In genomic region chr17:31562447-31562846, GRCh38 we compare ENCODE assay signal across 14 cellular contexts.
A peak's percentile ranks its signal among the peaks of the same experiment; 100 is the strongest.
DNase-seq lines count a peak whose midpoint lies in the region; ATAC-seq, FAIRE-seq and TF ChIP-seq lines count a peak whose summit lies in the region.
"Had no signal": no experiment of that assay in that cellular context is flagged by ENCODE, and none has a peak within 500 bp of the region (broad histone marks: within the 10 kb centered on the region; RNA-seq: fewer than 3 reads in every experiment).

No MANE protein-coding gene starts in this region.

- ATAC-seq in HG03097 (IDR thresholded peaks at IDR 0.05; ENCODE audit: low FRiP score, unreplicated experiment) (no peak), T-cell (replicated peaks in 1 of 4) (no peak)
- ATAC-seq: natural killer cell had no signal

- FAIRE-seq in endothelial cell of umbilical vein (lab: Jason Lieb, UNC) = no peak

- POLR2A ChIA-PET in AG04450 (lab: Yijun Ruan, JAX) (no interaction called here), endothelial cell of umbilical vein (lab: Charles Lee) (interaction anchor here (1.8 to 2.4 kb wide), 2 partner anchors 18 to 160 kb away, joined by 5 to 8 read pairs; no protein-coding TSS in a partner anchor), T-cell (lab: Charles Lee) (no interaction called here)

- H3K9me1 ChIP-seq in endothelial cell of umbilical vein (replicated peaks; ENCODE audit: control insufficient read depth, extremely low read depth, insufficient read depth, low read length) = no peaks in the 10 kb centered on the region

- H3K9me3 ChIP-seq in AG04450 (ENCODE audit: control insufficient read depth, insufficient read depth, low read length) (peaks cover 10% of the 10 kb centered on the region; the same call in 1 of the 2 replicates), OCI-LY3 (ENCODE audit: insufficient read depth, low read length) (no peaks in the 10 kb centered on the region), endothelial cell of umbilical vein (replicated peaks; ENCODE audit: control insufficient read depth, insufficient read depth, low read length) (no peaks in the 10 kb centered on the region), osteoblast (ENCODE audit: low read depth, low read length) (no peaks in the 10 kb centered on the region)

- dilution Hi-C loops in endothelial cell of umbilical vein (cut with MboI; ENCODE audit: extremely low pct_ligation_motif_present, low sequenced_read_pairs) = no loop called here

- H3K9me3 Mint-ChIP-seq in T-cell = no peaks in the 10 kb centered on the region
- H3K9me3 Mint-ChIP-seq: natural killer cell had no signal

- H4K20me1 ChIP-seq in OCI-LY3 (ENCODE audit: insufficient read depth, low read length) (no peaks in the 10 kb centered on the region), endothelial cell of umbilical vein (replicated peaks; ENCODE audit: control insufficient read depth, extremely low read depth, insufficient read depth, low read length) (no peaks in the 10 kb centered on the region), osteoblast (ENCODE audit: insufficient read depth, low read length) (peaks cover 66% of the 10 kb centered on the region)

- H3K36me3 ChIP-seq in OCI-LY3 (replicated peaks; ENCODE audit: low read depth, low read length) (no peaks in the 10 kb centered on the region), endothelial cell of umbilical vein (ENCODE audit: control insufficient read depth in 2 of 2, extremely low read depth in 1 of 2, insufficient read depth in 2 of 2, low read length in 2 of 2) (peaks cover 0 to 3% of the 10 kb centered on the region in 2 experiments), osteoblast (ENCODE audit: insufficient read depth, low read length) (peaks cover 27% of the 10 kb centered on the region), brain microvascular endothelial cell (replicated peaks) (peaks cover 11% of the 10 kb centered on the region)
- H3K36me3 ChIP-seq: WERI-Rb-1 had no signal

- peaks cover 4 to 12% of the 10 kb centered on the region in 2 donors for H3K27me3 Mint-ChIP-seq in T-cell

- H3K4me1 ChIP-seq in OCI-LY3 (ENCODE audit: low read length) = peaks cover 29% of the 10 kb centered on the region
- H3K4me1 ChIP-seq in endothelial cell of umbilical vein (ENCODE audit: control insufficient read depth, extremely low read depth, insufficient read depth, low read length) = peaks cover 30% of the 10 kb centered on the region
- H3K4me1 ChIP-seq in osteoblast (ENCODE audit: insufficient read depth, low read length) = peaks cover 70% of the 10 kb centered on the region

- DNase-seq in AG04450 (ENCODE audit: low read depth, low spot score) (no peak), endothelial cell of umbilical vein (ENCODE audit: low read depth, low spot score) (no peak), osteoblast (ENCODE audit: insufficient read length, low spot score, missing footprints) (no peak), medulla oblongata (ENCODE audit: extremely low spot score) (no peak), brain microvascular endothelial cell (no peak), T-cell (no peak)
- DNase-seq: activated gamma-delta T cell treated with Interleukin-2 at 50 U/mL for 16 hours, DMS79 treated with DMSO at 0.1 percent for 48 hours, glutamatergic neuron, natural killer cell, NCI-H2171 treated with DMSO at 0.1 percent for 48 hours, WERI-Rb-1 had no signal

- no peaks in the 10 kb centered on the region for H3K36me3 Mint-ChIP-seq in T-cell
- H3K36me3 Mint-ChIP-seq: natural killer cell had no signal

- peak overlapping the region; percentile 62 for H3K4me2 ChIP-seq in OCI-LY3 (ENCODE audit: low read length)
- H3K4me2 ChIP-seq in endothelial cell of umbilical vein (ENCODE audit: insufficient read depth, low read length) = peak overlapping the region; percentile 90
- H3K4me2 ChIP-seq in osteoblast (ENCODE audit: insufficient read depth, low read length) = peak overlapping the region; percentile 100

- no peaks in the 10 kb centered on the region for H3K27me3 ChIP-seq in AG04450 (ENCODE audit: control insufficient read depth, insufficient read depth, low read length)
- H3K27me3 ChIP-seq in OCI-LY3 (ENCODE audit: low read depth, low read length) = no peaks in the 10 kb centered on the region
- no peaks in the 10 kb centered on the region for H3K27me3 ChIP-seq in endothelial cell of umbilical vein (ENCODE audit: control insufficient read depth in 2 of 2, insufficient read depth in 2 of 2, low read length in 2 of 2)
- no peaks in the 10 kb centered on the region for H3K27me3 ChIP-seq in osteoblast (ENCODE audit: insufficient read depth, low read length)
- no peaks in the 10 kb centered on the region for H3K27me3 ChIP-seq in brain microvascular endothelial cell (replicated peaks)

- intact Hi-C loops in endothelial cell of umbilical vein (cut with micrococcal nuclease) = no loop called here

- peak overlapping the region; percentile 8; the same call in 1 of the 2 replicates for H3K9ac ChIP-seq in OCI-LY3 (ENCODE audit: low read length)
- H3K9ac ChIP-seq in endothelial cell of umbilical vein (replicated peaks; ENCODE audit: extremely low read depth, insufficient read depth, low read length) = peak overlapping the region; percentile 86

- CTCF ChIA-PET in AG04450 (lab: Charles Lee) = interaction anchor here (2.3 kb wide), 1 partner anchor 280 kb away, joined by 9 read pairs; no protein-coding TSS in a partner anchor
- CTCF ChIA-PET in endothelial cell of umbilical vein (lab: Charles Lee) = interaction anchor here (0.9 to 9.7 kb wide), 8 partner anchors 10 to 280 kb away, joined by 3 to 187 read pairs (median 4); no protein-coding TSS in a partner anchor
- CTCF ChIA-PET in T-cell (lab: Charles Lee) = interaction anchor here in 1 of 2 donors (0.7 kb wide), 1 partner anchor 295 kb away, joined by 8 read pairs; no protein-coding TSS in a partner anchor

- peaks cover 10 to 17% (median 10%) of the 10 kb centered on the region in 3 donors for H3K4me1 Mint-ChIP-seq in T-cell

- H3K27ac Mint-ChIP-seq in T-cell = no peak overlapping the region
- H3K27ac Mint-ChIP-seq: natural killer cell had no signal

- no peak overlapping the region for H3K4me3 Mint-ChIP-seq in T-cell

- TF ChIP-seq CTCF in AG04450 (IDR thresholded peaks at IDR 0.05; ENCODE audit: low read depth, low read length) = no peak
- no peak for TF ChIP-seq CTCF in OCI-LY3 (IDR thresholded peaks at IDR 0.05; ENCODE audit: low read depth, low read length)
- TF ChIP-seq CTCF in endothelial cell of umbilical vein (IDR thresholded peaks at IDR 0.05; ENCODE audit: extremely low read depth in 1 of 2, insufficient read depth in 1 of 2, low read depth in 1 of 2, low read length in 2 of 2) = no peak
- no peak for TF ChIP-seq CTCF in osteoblast (IDR thresholded peaks at IDR 0.05; ENCODE audit: extremely low read depth, low read depth, low read length)
- no peak for TF ChIP-seq CTCF in brain microvascular endothelial cell (IDR thresholded peaks at IDR 0.05; ENCODE audit: low read depth, low read length, missing control alignments)

- no TSS peak for BruUV-seq in endothelial cell of umbilical vein (replicated peaks; lab: Mats Ljungman, UMichigan)

- H3K79me2 ChIP-seq in OCI-LY3 (ENCODE audit: low read length) (no peaks in the 10 kb centered on the region), endothelial cell of umbilical vein (ENCODE audit: control insufficient read depth, insufficient read depth, low read length) (peaks cover 82% of the 10 kb centered on the region), osteoblast (ENCODE audit: insufficient read depth, low read length) (peaks cover 84% of the 10 kb centered on the region)

- H3K4me3 ChIP-seq in AG04450 (ENCODE audit: low read depth, low read length) = peak overlapping the region; percentile 12; the same call in 1 of the 2 replicates
- H3K4me3 ChIP-seq in OCI-LY3 (ENCODE audit: low read length) = 0 out of 2 replicates have a peak overlapping the region, but pooled peaks have one; percentile 20
- H3K4me3 ChIP-seq in endothelial cell of umbilical vein (replicated peaks in 1 of 3; ENCODE audit: insufficient read depth in 1 of 3, low read depth in 1 of 3, low read length in 3 of 3) = no peak overlapping the region
- peak overlapping the region; percentile 81 for H3K4me3 ChIP-seq in osteoblast (ENCODE audit: insufficient read depth, low read length)
- H3K4me3 ChIP-seq in brain microvascular endothelial cell (ENCODE audit: low read depth, low read length) = no peak overlapping the region

- in situ Hi-C loops in brain microvascular endothelial cell (cut with HindIII; ENCODE audit: low pct_ligation_motif_present, low sequenced_read_pairs) = no loop called here

- no peak for TF ChIP-seq POLR2A in endothelial cell of umbilical vein (IDR thresholded peaks at IDR 0.05; ENCODE audit: low read depth, low read length)

- H2AFZ ChIP-seq in OCI-LY3 (ENCODE audit: low read depth, low read length) (no peak overlapping the region), endothelial cell of umbilical vein (ENCODE audit: low read depth, low read length) (no peak overlapping the region), osteoblast (ENCODE audit: low read length) (no peak overlapping the region)

- no peak overlapping the region for H3K27ac ChIP-seq in AG04450 (ENCODE audit: low read depth, low read length)
- H3K27ac ChIP-seq in OCI-LY3 (ENCODE audit: low read length) = no peak overlapping the region
- peak overlapping the region; percentile 91 for H3K27ac ChIP-seq in endothelial cell of umbilical vein (ENCODE audit: insufficient read depth, low read depth, low read length)
- H3K27ac ChIP-seq in osteoblast (ENCODE audit: low read depth, low read length) = peak overlapping the region; percentile 82
- H3K27ac ChIP-seq in brain microvascular endothelial cell = no peak overlapping the region
- H3K27ac ChIP-seq: WERI-Rb-1 had no signal

TF ChIP-seq in endothelial cell of umbilical vein, 7 proteins besides CTCF, POLR2A, EP300 and RAD21:
- TF ChIP-seq JUN (IDR thresholded peaks at IDR 0.05; ENCODE audit: borderline replicate concordance, insufficient read depth, insufficient read length, low read depth) = no peak
- TF ChIP-seq POLR2AphosphoS5 (IDR thresholded peaks at IDR 0.05; ENCODE audit: insufficient read depth, low read depth, low read length) = no peak
- TF ChIP-seq EZH2 (IDR thresholded peaks at IDR 0.05; ENCODE audit: borderline replicate concordance, low read depth, low read length, severe bottlenecking) = no peak
- TF ChIP-seq GATA2 (IDR thresholded peaks at IDR 0.05; ENCODE audit: insufficient read depth, insufficient read length, low read depth, low read length) = no peak
- no peak for TF ChIP-seq MYC (IDR thresholded peaks at IDR 0.05; ENCODE audit: low read depth, low read length)
- no peak for TF ChIP-seq FOS (IDR thresholded peaks at IDR 0.05; ENCODE audit: borderline replicate concordance, insufficient read depth, low read length)
- TF ChIP-seq, protein P1, sequence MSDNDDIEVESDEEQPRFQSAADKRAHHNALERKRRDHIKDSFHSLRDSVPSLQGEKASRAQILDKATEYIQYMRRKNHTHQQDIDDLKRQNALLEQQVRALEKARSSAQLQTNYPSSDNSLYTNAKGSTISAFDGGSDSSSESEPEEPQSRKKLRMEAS (IDR thresholded peaks at IDR 0.05; ENCODE audit: insufficient read depth, insufficient read length) = no peak
TF ChIP-seq in endothelial cell of umbilical vein: peak in this region for 0.

Comparison
In these comparisons a context has a peak if more than half of its experiments do, and no peak if none do; other contexts are left out.
1. H3K27ac ChIP-seq: peak in endothelial cell of umbilical vein (single experiment) and osteoblast (single experiment); none in AG04450 (single experiment), OCI-LY3 (single experiment) and brain microvascular endothelial cell (single experiment).
2. H3K4me3 ChIP-seq: peak in AG04450 (single experiment), OCI-LY3 (single experiment) and osteoblast (single experiment); none in endothelial cell of umbilical vein (0 of 3) and brain microvascular endothelial cell (single experiment).
3. Peak in every context shown above with its lines, with median percentiles within 50 percentile points of each other: H3K4me2 ChIP-seq.